8 cellular contexts compared by ENCODE assay signal in genomic region chr5:122844916-122845252, GRCh38. TPM values are rescaled to one million over a fixed set of nuclear protein-coding genes. Genes with fewer than 3 reads are reported as not detected.
A peak's percentile ranks its signal among the peaks of the same experiment; 100 is the strongest.
DNase-seq lines count a peak whose midpoint lies in the region; ATAC-seq and TF ChIP-seq lines count a peak whose summit lies in the region.

No MANE protein-coding gene starts in this region.

- H3K4me3 ChIP-seq in SK-N-MC (peak overlapping the region; percentile 94), gastroesophageal sphincter (peak overlapping the region; percentile 97 to 99)

- intact Hi-C loops in sciatic nerve (cut with DNase I) (no loop called here), posterior vena cava (cut with DNase I) (no loop called here)

- H3K36me3 ChIP-seq in SK-N-MC (ENCODE audit: insufficient read depth, low read length) (no peaks in the 10 kb centered on the region), gastroesophageal sphincter (no peaks in the 10 kb centered on the region)

- TF ChIP-seq POLR2A in gastroesophageal sphincter (IDR thresholded peaks at IDR 0.05): no peak

- DNase-seq in activated CD4-positive, alpha-beta T cell treated with anti-CD3 and anti-CD28 coated beads, Interleukin-2, amount 50 U/mL, for 1 hour: peak; percentile 0
- no peak for DNase-seq in activated CD4-positive, alpha-beta T cell treated with anti-CD3 and anti-CD28 coated beads for 4 hours
- no peak for DNase-seq in SK-N-MC (ENCODE audit: low read depth, low spot score)
- no peak for DNase-seq in sciatic nerve (ENCODE audit: low spot score)
- DNase-seq in posterior vena cava (ENCODE audit: low spot score): no peak
- DNase-seq in G401 (ENCODE audit: low spot score): no peak

- TF ChIP-seq EP300 in gastroesophageal sphincter (IDR thresholded peaks at IDR 0.05): no peak

- TF ChIP-seq CTCF in gastroesophageal sphincter (IDR thresholded peaks at IDR 0.05): no peak

- H3K27ac ChIP-seq in SK-N-MC (peak overlapping the region; percentile 42; the same call in 1 of the 2 replicates), gastroesophageal sphincter (peak overlapping the region; percentile 91 to 98 (median 93))

- H3K9me3 ChIP-seq in SK-N-MC (ENCODE audit: low read depth, low read length): no peaks in the 10 kb centered on the region
- no peaks in the 10 kb centered on the region for H3K9me3 ChIP-seq in gastroesophageal sphincter

- peak overlapping the region; percentile 87 for H3K9ac ChIP-seq in SK-N-MC (ENCODE audit: insufficient read length)

- in situ Hi-C loops in G401 (cut with HindIII; ENCODE audit: low sequenced_read_pairs): no loop called here

- no peaks in the 10 kb centered on the region for H3K27me3 ChIP-seq in gastroesophageal sphincter

- ATAC-seq in HG02798 (IDR thresholded peaks at IDR 0.05; ENCODE audit: poor library complexity, unreplicated experiment) (peak; percentile 52), gastroesophageal sphincter (peak; percentile 1), sciatic nerve (peak; percentile 30)

- 0 to 3% methylated on average over 8 to 17 of the region's 17 CpGs for WGBS in gastroesophageal sphincter (ENCODE audit: low coverage in 1 of 2), 2 donors

- H3K4me1 ChIP-seq in gastroesophageal sphincter: peaks cover 0 to 37% (median 0%) of the 10 kb centered on the region in 3 donors

RNA-seq across cellular contexts. Expression of gene SNX24, which starts 0.5 kb away (rescaled TPM):
- total RNA-seq in gastroesophageal sphincter (10 to 100 TPM; 10.1 to 33.6 (median 14.8) TPM), sciatic nerve (38.2 TPM), posterior vena cava (10 to 100 TPM; 14.9 to 16.1 TPM)
- 6.2 and 20.9 TPM in 2 replicates for total RNA-seq in G401 (2014; rRNA removed; shearing (Covaris generic))

Comparison
In these comparisons a context has a peak if more than half of its experiments do, and no peak if none do; other contexts are left out.
1. ATAC-seq: peak in every context shown above with its lines; median percentile 52 in HG02798; 30 in sciatic nerve; 1 in gastroesophageal sphincter.